Comparison of ENCODE assay signal across 27 cellular contexts in the genomic region with DNA sequence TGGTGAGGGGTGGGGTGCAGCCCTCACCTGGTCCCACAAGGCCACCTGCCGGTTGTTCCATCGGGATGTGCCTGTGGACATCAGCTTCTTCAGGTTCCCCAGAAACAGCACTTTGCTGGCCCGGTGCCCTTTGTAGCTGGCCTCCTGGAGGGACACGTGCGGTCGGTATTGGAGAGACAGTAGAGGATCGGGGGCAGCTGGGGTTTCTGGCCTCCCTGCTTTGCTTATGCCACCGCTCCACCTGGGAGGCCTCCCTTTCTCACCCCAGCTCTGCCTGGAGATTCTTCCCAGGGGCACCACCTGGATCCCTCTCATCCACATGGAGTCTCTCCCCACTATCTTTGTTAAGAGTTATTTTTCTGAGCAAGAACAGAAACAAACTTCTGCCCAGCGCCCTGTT.
"Had no signal": no experiment of that assay in that cellular context is flagged by ENCODE, and none has a peak within 500 bp of the region (broad histone marks: within the 10 kb centered on the region; RNA-seq: fewer than 3 reads in every experiment).

No MANE protein-coding gene starts in this region.

- FAIRE-seq: astrocyte, colon, pancreas had no signal

- H3K27ac ChIP-seq: adrenal gland, dorsolateral prefrontal cortex, esophagus squamous epithelium, gastrocnemius medialis, pancreas, psoas muscle, right atrium auricular region, thyroid gland had no signal

- H3K4me3 ChIP-seq: adrenal gland, dorsolateral prefrontal cortex, esophagus squamous epithelium, gastrocnemius medialis, pancreas, psoas muscle, right atrium auricular region, thyroid gland had no signal

- H3K27ac Mint-ChIP-seq: activated naive CD8-positive, alpha-beta T cell; activated T-cell treated with anti-CD3 and anti-CD28 coated beads, Interleukin-2, amount 50 U/mL, for 24 hours; stimulated activated naive CD8-positive, alpha-beta T cell treated with anti-CD3 and anti-CD28 coated beads, Interleukin-15, Interleukin-2, amounts not matched to agents 100 ng/mL and 50 ng/mL, for 24 hours; T-helper 2 cell treated with Interferon-gamma antibody and Interleukin-4, amounts not matched to agents 5 μg/mL and 100 μg/mL, for 36 hours had no signal

- H3K9me3 Mint-ChIP-seq: activated T-cell treated with anti-CD3 and anti-CD28 coated beads, Interleukin-2, amount 50 U/mL, for 24 hours; natural killer cell treated with Interleukin-12 subunit alpha and Interleukin-12 subunit beta and Interleukin-15 and Interleukin-18, amount 100 ng/mL, for 72 hours; stimulated activated naive CD8-positive, alpha-beta T cell treated with anti-CD3 and anti-CD28 coated beads, Interleukin-15, Interleukin-2, amounts not matched to agents 100 ng/mL and 50 ng/mL, for 24 hours; T-helper 2 cell treated with Interferon-gamma antibody and Interleukin-4, amounts not matched to agents 5 μg/mL and 100 μg/mL, for 36 hours had no signal

- ATAC-seq: gastrocnemius medialis; left ventricle myocardium superior; natural killer cell treated with Interleukin-12 subunit alpha and Interleukin-12 subunit beta and Interleukin-15 and Interleukin-18, amount 100 ng/mL, for 72 hours; pancreas; psoas muscle had no signal

- H3K27me3 ChIP-seq: adrenal gland, dorsolateral prefrontal cortex, esophagus squamous epithelium, gastrocnemius medialis, neutrophil, pancreas, right atrium auricular region, thyroid gland had no signal

- DNase-seq: activated CD4-positive, alpha-beta T cell treated with anti-CD3 and anti-CD28 coated beads for 1 hour; activated CD4-positive, alpha-beta T cell treated with anti-CD3 and anti-CD28 coated beads, Interleukin-2, amount 50 U/mL, for 4 hours; activated CD8-positive, alpha-beta memory T cell treated with anti-CD3 and anti-CD28 coated beads for 24 hours; activated CD8-positive, alpha-beta memory T cell treated with anti-CD3 and anti-CD28 coated beads, Interleukin-2, amount 50 U/mL, for 4 hours; central memory CD4-positive, alpha-beta T cell; dorsolateral prefrontal cortex; esophagus squamous epithelium; gastrocnemius medialis; hippocampal formation; left ventricle myocardium superior; mammary epithelial cell; midbrain; pancreas; psoas muscle; stimulated activated CD4-positive, alpha-beta T cell treated with anti-CD3 and anti-CD28 coated beads, Interleukin-12 subunit alpha, Interleukin-12 subunit beta, amount 100 ng/mL, for 4 hours; stimulated activated CD4-positive, alpha-beta T cell treated with anti-CD3 and anti-CD28 coated beads, Interleukin-4, amount 100 ng/mL, for 4 hours; thyroid gland had no signal

- H3K9me3 ChIP-seq: adrenal gland, esophagus squamous epithelium, gastrocnemius medialis, neutrophil, pancreas, psoas muscle, right atrium auricular region, thyroid gland had no signal

- H3K36me3 ChIP-seq: adrenal gland, gastrocnemius medialis, pancreas, right atrium auricular region, thyroid gland had no signal

- H3K4me1 ChIP-seq: adrenal gland, gastrocnemius medialis, pancreas, psoas muscle, right atrium auricular region, thyroid gland had no signal

- H3K36me3 Mint-ChIP-seq: natural killer cell treated with Interleukin-12 subunit alpha and Interleukin-12 subunit beta and Interleukin-15 and Interleukin-18, amount 100 ng/mL, for 72 hours had no signal
